1 cellular context compared by ENCODE assay signal in genomic region chr11:60854847-60855725, GRCh38.
TF ChIP-seq lines count a peak whose summit lies in the region.

No MANE protein-coding gene starts in this region.

TF ChIP-seq in K562, 482 proteins besides CTCF, POLR2A, EP300 and RAD21 (continues in another document):
- TF ChIP-seq HLTF (IDR thresholded peaks at IDR 0.05) (no peak), ESRRA (IDR thresholded peaks at IDR 0.05; ENCODE audit: borderline replicate concordance, low read depth) (peak; percentile 42; the same call in 1 of the 2 replicates), PPARD (CRISPR knock-in tag; IDR thresholded peaks at IDR 0.05) (no peak), ZNF764 (CRISPR knock-in tag; IDR thresholded peaks at IDR 0.05; ENCODE audit: low read depth) (no peak), PRDM10 (IDR thresholded peaks at IDR 0.05; ENCODE audit: partially characterized antibody) (no peak), ZBTB2 (IDR thresholded peaks at IDR 0.05) (no peak), GATA2 (CRISPR knock-in tag; IDR thresholded peaks at IDR 0.05) (0 out of 2 replicates have a peak, but pooled peaks have one; percentile 15), SMARCA4 (IDR thresholded peaks at IDR 0.05) (no peak), ELK1 (CRISPR knock-in tag; IDR thresholded peaks at IDR 0.05) (no peak), RHOXF2B (CRISPR knock-in tag; conservative IDR thresholded peaks at IDR 0.05) (no peak), ELK3 (CRISPR knock-in tag; IDR thresholded peaks at IDR 0.05) (no peak), THRB (CRISPR knock-in tag; conservative IDR thresholded peaks at IDR 0.05) (no peak), ZNF217 (CRISPR knock-in tag; IDR thresholded peaks at IDR 0.05) (no peak), KLF10 (CRISPR knock-in tag; IDR thresholded peaks at IDR 0.05) (no peak), TEAD1 (CRISPR knock-in tag; IDR thresholded peaks at IDR 0.05) (no peak), SNRNP70 (optimal IDR thresholded peaks at IDR 0.05; ENCODE audit: low read depth, low read length) (no peak), ZNF165 (CRISPR knock-in tag; IDR thresholded peaks at IDR 0.05; ENCODE audit: borderline replicate concordance) (no peak), ZNF384 (IDR thresholded peaks at IDR 0.05; ENCODE audit: low read depth, low read length) (peak; percentile 45; the same call in 1 of the 2 replicates), GABPA (tag; conservative IDR thresholded peaks at IDR 0.05; ENCODE audit: low read depth) (no peak), HDAC8 (tag; IDR thresholded peaks at IDR 0.05) (no peak), ZNF445 (CRISPR knock-in tag; IDR thresholded peaks at IDR 0.05; ENCODE audit: low read depth) (no peak), ZFP91 (CRISPR knock-in tag; IDR thresholded peaks at IDR 0.05) (no peak), ARNT (IDR thresholded peaks at IDR 0.05) (no peak)
- TF ChIP-seq, protein P1, sequence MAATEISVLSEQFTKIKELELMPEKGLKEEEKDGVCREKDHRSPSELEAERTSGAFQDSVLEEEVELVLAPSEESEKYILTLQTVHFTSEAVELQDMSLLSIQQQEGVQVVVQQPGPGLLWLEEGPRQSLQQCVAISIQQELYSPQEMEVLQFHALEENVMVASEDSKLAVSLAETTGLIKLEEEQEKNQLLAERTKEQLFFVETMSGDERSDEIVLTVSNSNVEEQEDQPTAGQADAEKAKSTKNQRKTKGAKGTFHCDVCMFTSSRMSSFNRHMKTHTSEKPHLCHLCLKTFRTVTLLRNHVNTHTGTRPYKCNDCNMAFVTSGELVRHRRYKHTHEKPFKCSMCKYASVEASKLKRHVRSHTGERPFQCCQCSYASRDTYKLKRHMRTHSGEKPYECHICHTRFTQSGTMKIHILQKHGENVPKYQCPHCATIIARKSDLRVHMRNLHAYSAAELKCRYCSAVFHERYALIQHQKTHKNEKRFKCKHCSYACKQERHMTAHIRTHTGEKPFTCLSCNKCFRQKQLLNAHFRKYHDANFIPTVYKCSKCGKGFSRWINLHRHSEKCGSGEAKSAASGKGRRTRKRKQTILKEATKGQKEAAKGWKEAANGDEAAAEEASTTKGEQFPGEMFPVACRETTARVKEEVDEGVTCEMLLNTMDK (IDR thresholded peaks at IDR 0.05; ENCODE audit: borderline replicate concordance, insufficient read depth, low read depth, low read length, poor library complexity, severe bottlenecking): no peak
- TF ChIP-seq, protein P2, sequence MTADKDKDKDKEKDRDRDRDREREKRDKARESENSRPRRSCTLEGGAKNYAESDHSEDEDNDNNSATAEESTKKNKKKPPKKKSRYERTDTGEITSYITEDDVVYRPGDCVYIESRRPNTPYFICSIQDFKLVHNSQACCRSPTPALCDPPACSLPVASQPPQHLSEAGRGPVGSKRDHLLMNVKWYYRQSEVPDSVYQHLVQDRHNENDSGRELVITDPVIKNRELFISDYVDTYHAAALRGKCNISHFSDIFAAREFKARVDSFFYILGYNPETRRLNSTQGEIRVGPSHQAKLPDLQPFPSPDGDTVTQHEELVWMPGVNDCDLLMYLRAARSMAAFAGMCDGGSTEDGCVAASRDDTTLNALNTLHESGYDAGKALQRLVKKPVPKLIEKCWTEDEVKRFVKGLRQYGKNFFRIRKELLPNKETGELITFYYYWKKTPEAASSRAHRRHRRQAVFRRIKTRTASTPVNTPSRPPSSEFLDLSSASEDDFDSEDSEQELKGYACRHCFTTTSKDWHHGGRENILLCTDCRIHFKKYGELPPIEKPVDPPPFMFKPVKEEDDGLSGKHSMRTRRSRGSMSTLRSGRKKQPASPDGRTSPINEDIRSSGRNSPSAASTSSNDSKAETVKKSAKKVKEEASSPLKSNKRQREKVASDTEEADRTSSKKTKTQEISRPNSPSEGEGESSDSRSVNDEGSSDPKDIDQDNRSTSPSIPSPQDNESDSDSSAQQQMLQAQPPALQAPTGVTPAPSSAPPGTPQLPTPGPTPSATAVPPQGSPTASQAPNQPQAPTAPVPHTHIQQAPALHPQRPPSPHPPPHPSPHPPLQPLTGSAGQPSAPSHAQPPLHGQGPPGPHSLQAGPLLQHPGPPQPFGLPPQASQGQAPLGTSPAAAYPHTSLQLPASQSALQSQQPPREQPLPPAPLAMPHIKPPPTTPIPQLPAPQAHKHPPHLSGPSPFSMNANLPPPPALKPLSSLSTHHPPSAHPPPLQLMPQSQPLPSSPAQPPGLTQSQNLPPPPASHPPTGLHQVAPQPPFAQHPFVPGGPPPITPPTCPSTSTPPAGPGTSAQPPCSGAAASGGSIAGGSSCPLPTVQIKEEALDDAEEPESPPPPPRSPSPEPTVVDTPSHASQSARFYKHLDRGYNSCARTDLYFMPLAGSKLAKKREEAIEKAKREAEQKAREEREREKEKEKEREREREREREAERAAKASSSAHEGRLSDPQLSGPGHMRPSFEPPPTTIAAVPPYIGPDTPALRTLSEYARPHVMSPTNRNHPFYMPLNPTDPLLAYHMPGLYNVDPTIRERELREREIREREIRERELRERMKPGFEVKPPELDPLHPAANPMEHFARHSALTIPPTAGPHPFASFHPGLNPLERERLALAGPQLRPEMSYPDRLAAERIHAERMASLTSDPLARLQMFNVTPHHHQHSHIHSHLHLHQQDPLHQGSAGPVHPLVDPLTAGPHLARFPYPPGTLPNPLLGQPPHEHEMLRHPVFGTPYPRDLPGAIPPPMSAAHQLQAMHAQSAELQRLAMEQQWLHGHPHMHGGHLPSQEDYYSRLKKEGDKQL (CRISPR knock-in tag; IDR thresholded peaks at IDR 0.05; ENCODE audit: borderline replicate concordance): no peak
- TF ChIP-seq, protein P3, sequence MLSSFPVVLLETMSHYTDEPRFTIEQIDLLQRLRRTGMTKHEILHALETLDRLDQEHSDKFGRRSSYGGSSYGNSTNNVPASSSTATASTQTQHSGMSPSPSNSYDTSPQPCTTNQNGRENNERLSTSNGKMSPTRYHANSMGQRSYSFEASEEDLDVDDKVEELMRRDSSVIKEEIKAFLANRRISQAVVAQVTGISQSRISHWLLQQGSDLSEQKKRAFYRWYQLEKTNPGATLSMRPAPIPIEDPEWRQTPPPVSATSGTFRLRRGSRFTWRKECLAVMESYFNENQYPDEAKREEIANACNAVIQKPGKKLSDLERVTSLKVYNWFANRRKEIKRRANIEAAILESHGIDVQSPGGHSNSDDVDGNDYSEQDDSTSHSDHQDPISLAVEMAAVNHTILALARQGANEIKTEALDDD (IDR thresholded peaks at IDR 0.05): no peak; the same call in 1 of the 2 replicates
